Comparison of ENCODE assay signal across 30 cellular contexts in genomic region chr4:154495867-154496266, GRCh38. TPM values are rescaled to one million over a fixed set of nuclear protein-coding genes. Genes with fewer than 3 reads are reported as not detected.
"Had no signal": no experiment of that assay in that cellular context is flagged by ENCODE, and none has a peak within 500 bp of the region (broad histone marks: within the 10 kb centered on the region; RNA-seq: fewer than 3 reads in every experiment).

No MANE protein-coding gene starts in this region.

- H3K36me3 ChIP-seq: colonic mucosa, esophagus squamous epithelium, gastrocnemius medialis, gastroesophageal sphincter, heart left ventricle, heart right ventricle had no signal

- H3K79me2 ChIP-seq: hepatocyte had no signal

- H2AFZ ChIP-seq: hepatocyte had no signal

- H3K4me1 ChIP-seq: colonic mucosa, foreskin keratinocyte had no signal

- H3K4me2 ChIP-seq: hepatocyte had no signal

- H3K4me3 ChIP-seq: colonic mucosa, coronary artery, dorsolateral prefrontal cortex, esophagus squamous epithelium, gastrocnemius medialis, gastroesophageal sphincter, heart left ventricle, heart right ventricle, hepatocyte had no signal

- FAIRE-seq: colon, endometrium, endothelial cell of umbilical vein, frontal cortex had no signal

- DNase-seq: colonic mucosa; cortex of kidney; dermis blood vessel endothelial cell; dorsolateral prefrontal cortex; effector CD4-positive, alpha-beta T cell; effector CD8-positive, alpha-beta T cell; effector memory CD4-positive, alpha-beta T cell; effector memory CD8-positive, alpha-beta T cell; endodermal cell; erythroblast; esophagus squamous epithelium; foreskin fibroblast; foreskin keratinocyte; foreskin melanocyte; gastrocnemius medialis; glutamatergic neuron; head of caudate nucleus; heart left ventricle; heart right ventricle had no signal

- H3K9me3 ChIP-seq: colonic mucosa, esophagus squamous epithelium, gastrocnemius medialis, gastroesophageal sphincter, heart left ventricle, heart right ventricle had no signal

- H3K27ac ChIP-seq: colonic mucosa, coronary artery, dorsolateral prefrontal cortex, epithelial cell of prostate, esophagus squamous epithelium, foreskin keratinocyte, gastrocnemius medialis, gastroesophageal sphincter, heart left ventricle, heart right ventricle, hepatocyte had no signal

- ATAC-seq: effector memory CD8-positive, alpha-beta T cell; esophagus mucosa; foreskin keratinocyte; gastrocnemius medialis; gastroesophageal sphincter; heart left ventricle; heart right ventricle had no signal

RNA-seq across cellular contexts. Expression of gene DCHS2, which starts 4.3 kb away (rescaled TPM):
- total RNA-seq: endothelial cell of umbilical vein, fibroblast of lung, foreskin keratinocyte, glomerular endothelial cell had no signal
- polyA plus RNA-seq: endothelial cell of umbilical vein, fibroblast of lung, foreskin keratinocyte had no signal
